8 cellular contexts compared by ENCODE assay signal in genomic region chr12:120468271-120468845, GRCh38. TPM values are rescaled to one million over a fixed set of nuclear protein-coding genes. Genes with fewer than 3 reads are reported as not detected.
DNase-seq lines count a peak whose midpoint lies in the region; ATAC-seq and TF ChIP-seq lines count a peak whose summit lies in the region.

No MANE protein-coding gene starts in this region.

- peak overlapping the region; percentile 79 for H3K27ac Mint-ChIP-seq in activated T-helper 2 cell treated with anti-CD3 and anti-CD28 coated beads, Interferon-gamma antibody, Interleukin-2, Interleukin-4, amounts not matched to agents 10 μg/mL and 5 μg/mL and 100 μg/mL, durations not matched to agents 14 hours and 24 hours and 36 hours

- H3K27me3 ChIP-seq in A673 (replicated peaks; ENCODE audit: insufficient read depth, low read depth, low read length, poor library complexity) (no peaks in the 10 kb centered on the region), parathyroid adenoma (ENCODE audit: control insufficient read depth, insufficient read depth, low read length) (no peaks in the 10 kb centered on the region)

- H3K4me3 ChIP-seq in A673 (ENCODE audit: low read depth, low read length, poor library complexity, severe bottlenecking) (peak overlapping the region; percentile 92), parathyroid adenoma (ENCODE audit: low read depth, low read length) (peak overlapping the region; percentile 84)

- no peaks in the 10 kb centered on the region for H3K27me3 Mint-ChIP-seq in activated T-helper 2 cell treated with anti-CD3 and anti-CD28 coated beads, Interferon-gamma antibody, Interleukin-2, Interleukin-4, amounts not matched to agents 10 μg/mL and 5 μg/mL and 100 μg/mL, durations not matched to agents 14 hours and 24 hours and 36 hours (ENCODE audit: low read depth)

- TF ChIP-seq CTCF in A673 (conservative IDR thresholded peaks at IDR 0.05; ENCODE audit: low read depth, low read length) (no peak), GM10266 (IDR thresholded peaks at IDR 0.05; ENCODE audit: control insufficient read depth, insufficient read depth, low read depth, missing control alignments) (no peak), parathyroid adenoma (IDR thresholded peaks at IDR 0.05) (no peak)

- H3K4me3 Mint-ChIP-seq in activated T-helper 2 cell treated with anti-CD3 and anti-CD28 coated beads, Interferon-gamma antibody, Interleukin-2, Interleukin-4, amounts not matched to agents 10 μg/mL and 5 μg/mL and 100 μg/mL, durations not matched to agents 14 hours and 24 hours and 36 hours (ENCODE audit: low read depth): peak overlapping the region; percentile 95

- peaks cover 48% of the 10 kb centered on the region for H3K36me3 Mint-ChIP-seq in activated T-helper 2 cell treated with anti-CD3 and anti-CD28 coated beads, Interferon-gamma antibody, Interleukin-2, Interleukin-4, amounts not matched to agents 10 μg/mL and 5 μg/mL and 100 μg/mL, durations not matched to agents 14 hours and 24 hours and 36 hours (ENCODE audit: low read depth)

- H3K36me3 ChIP-seq in A673 (ENCODE audit: insufficient read depth, low read length, poor library complexity, severe bottlenecking) (peaks cover 42% of the 10 kb centered on the region), parathyroid adenoma (ENCODE audit: control insufficient read depth, insufficient read depth, low read length) (no peaks in the 10 kb centered on the region)

- peaks cover 15% of the 10 kb centered on the region for H3K4me1 ChIP-seq in A673 (ENCODE audit: insufficient read depth, low read length, poor library complexity, severe bottlenecking)
- H3K4me1 ChIP-seq in parathyroid adenoma: peaks cover 3% of the 10 kb centered on the region

- no peak for ATAC-seq in HG03159 (IDR thresholded peaks at IDR 0.05; ENCODE audit: unreplicated experiment)
- ATAC-seq in GM21619 (IDR thresholded peaks at IDR 0.05; ENCODE audit: unreplicated experiment): no peak

- peaks cover 37% of the 10 kb centered on the region for H3K4me1 Mint-ChIP-seq in activated T-helper 2 cell treated with anti-CD3 and anti-CD28 coated beads, Interferon-gamma antibody, Interleukin-2, Interleukin-4, amounts not matched to agents 10 μg/mL and 5 μg/mL and 100 μg/mL, durations not matched to agents 14 hours and 24 hours and 36 hours (ENCODE audit: low read depth)

- peak overlapping the region; percentile 94 for H3K27ac ChIP-seq in A673 (ENCODE audit: low read depth, low read length, poor library complexity, severe bottlenecking)
- H3K27ac ChIP-seq in parathyroid adenoma: peak overlapping the region; percentile 86

- peak; percentile 32 for DNase-seq in A673 (ENCODE audit: low spot score)
- DNase-seq in GM10266 (ENCODE audit: extremely low spot score): peak; percentile 33
- DNase-seq in NAMALWA (ENCODE audit: low spot score): peak; percentile 61
- no peak for DNase-seq in activated T-helper 2 cell treated with anti-CD3 and anti-CD28 coated beads, Interferon-gamma antibody, Interleukin-2, Interleukin-4, amounts not matched to agents 10 μg/mL and 5 μg/mL and 100 μg/mL, durations not matched to agents 14 hours and 24 hours and 36 hours (ENCODE audit: low spot score)
- DNase-seq in glomerular visceral epithelial cell (ENCODE audit: extremely low spot score): peak; percentile 53

- H3K9me3 ChIP-seq in A673 (ENCODE audit: low read depth, low read length, poor library complexity, severe bottlenecking): no peaks in the 10 kb centered on the region
- no peaks in the 10 kb centered on the region for H3K9me3 ChIP-seq in parathyroid adenoma (ENCODE audit: control insufficient read depth, low read length)

- H3K4me2 ChIP-seq in parathyroid adenoma (ENCODE audit: low read length): peak overlapping the region; percentile 99

- intact Hi-C loops in A673 (cut with micrococcal nuclease; ENCODE audit: unreplicated experiment): loop anchor here (2.0 kb wide), 1 partner anchor 28 kb away; the partner anchor contains the start of gene DYNLL1
- intact Hi-C loops in activated T-helper 2 cell treated with anti-CD3 and anti-CD28 coated beads, Interferon-gamma antibody, Interleukin-2, Interleukin-4, amounts not matched to agents 10 μg/mL and 5 μg/mL and 100 μg/mL, durations not matched to agents 14 hours and 24 hours and 36 hours (cut with micrococcal nuclease): loop anchor here (2.0 kb wide), 2 partner anchors 60 to 218 kb away; partner anchors contain the start of genes COQ5 and MLEC

- peak overlapping the region; percentile 47 for H3K9ac ChIP-seq in parathyroid adenoma

- POLR2A ChIA-PET in A673 (lab: Charles Lee; ENCODE audit: low non-redundant PET): interaction anchor here (0.6 kb wide), 1 partner anchor 61 kb away, joined by 3 read pairs; the partner anchor contains the start of gene COQ5

- no peaks in the 10 kb centered on the region for H3K9me3 Mint-ChIP-seq in activated T-helper 2 cell treated with anti-CD3 and anti-CD28 coated beads, Interferon-gamma antibody, Interleukin-2, Interleukin-4, amounts not matched to agents 10 μg/mL and 5 μg/mL and 100 μg/mL, durations not matched to agents 14 hours and 24 hours and 36 hours

- H2AFZ ChIP-seq in parathyroid adenoma: peak overlapping the region; percentile 68

- H3K79me2 ChIP-seq in parathyroid adenoma: peaks cover 31% of the 10 kb centered on the region

- CTCF ChIA-PET in A673 (lab: Charles Lee): no interaction called here

- TSS peak; percentile 49 for BruUV-seq in A673 (replicated peaks; lab: Mats Ljungman, UMichigan)

RNA-seq across cellular contexts. Expression of gene SRSF9, which starts 1.2 kb away (rescaled TPM):
- 308 and 328 TPM in 2 replicates for total RNA-seq in A673 (2021)
- total RNA-seq in activated T-helper 2 cell treated with anti-CD3 and anti-CD28 coated beads, Interferon-gamma antibody, Interleukin-2, Interleukin-4, amounts not matched to agents 10 μg/mL and 5 μg/mL and 100 μg/mL, durations not matched to agents 14 hours and 24 hours and 36 hours: 248 and 251 TPM in 2 replicates

RNA-seq across cellular contexts. Expression of gene GATC, which starts 22.1 kb away (rescaled TPM):
- 40.2 and 42.4 TPM in 2 replicates for total RNA-seq in A673 (2021)
- 30.4 and 38.0 TPM in 2 replicates for total RNA-seq in activated T-helper 2 cell treated with anti-CD3 and anti-CD28 coated beads, Interferon-gamma antibody, Interleukin-2, Interleukin-4, amounts not matched to agents 10 μg/mL and 5 μg/mL and 100 μg/mL, durations not matched to agents 14 hours and 24 hours and 36 hours

RNA-seq across cellular contexts. Expression of gene TRIAP1, which starts 22.2 kb away (rescaled TPM):
- 29.4 and 36.4 TPM in 2 replicates for total RNA-seq in A673 (2021)
- 36.8 TPM in 2 replicates for total RNA-seq in activated T-helper 2 cell treated with anti-CD3 and anti-CD28 coated beads, Interferon-gamma antibody, Interleukin-2, Interleukin-4, amounts not matched to agents 10 μg/mL and 5 μg/mL and 100 μg/mL, durations not matched to agents 14 hours and 24 hours and 36 hours

RNA-seq across cellular contexts. Expression of gene DYNLL1, which starts 27.6 kb away (rescaled TPM):
- total RNA-seq in A673 (2021): 546 and 617 TPM in 2 replicates
- 323 and 329 TPM in 2 replicates for total RNA-seq in activated T-helper 2 cell treated with anti-CD3 and anti-CD28 coated beads, Interferon-gamma antibody, Interleukin-2, Interleukin-4, amounts not matched to agents 10 μg/mL and 5 μg/mL and 100 μg/mL, durations not matched to agents 14 hours and 24 hours and 36 hours

RNA-seq across cellular contexts. Expression of gene COX6A1, which starts 30.4 kb away (rescaled TPM):
- 435 and 460 TPM in 2 replicates for total RNA-seq in A673 (2021)
- 328 and 333 TPM in 2 replicates for total RNA-seq in activated T-helper 2 cell treated with anti-CD3 and anti-CD28 coated beads, Interferon-gamma antibody, Interleukin-2, Interleukin-4, amounts not matched to agents 10 μg/mL and 5 μg/mL and 100 μg/mL, durations not matched to agents 14 hours and 24 hours and 36 hours
